ENCODE assay signal across 8 cellular contexts in the genomic region with DNA sequence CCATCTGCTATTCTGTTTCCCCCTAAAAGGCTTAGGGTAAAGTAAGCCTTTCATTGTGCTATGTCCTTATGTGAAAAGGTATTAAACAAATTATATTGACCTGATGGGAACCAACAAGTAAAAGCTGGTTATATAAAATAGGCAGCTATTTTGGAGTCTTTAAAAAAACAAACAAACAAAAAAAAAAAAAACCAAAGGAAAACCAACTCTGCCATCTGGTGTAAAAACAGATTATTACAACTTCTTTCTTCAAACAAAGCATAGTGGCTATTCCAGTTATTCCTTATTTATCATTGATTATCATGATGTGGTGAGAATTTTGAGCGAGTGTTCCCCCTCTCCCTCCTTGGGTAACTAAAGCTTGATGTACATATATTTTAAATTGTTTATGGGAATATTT.
A peak's percentile ranks its signal among the peaks of the same experiment; 100 is the strongest.
DNase-seq lines count a peak whose midpoint lies in the region; ATAC-seq and TF ChIP-seq lines count a peak whose summit lies in the region.

No MANE protein-coding gene starts in this region.

- H2BK5ac ChIP-seq in H9 (ENCODE audit: insufficient read length, low read length): no peak overlapping the region

- no peak overlapping the region for H3K4me3 Mint-ChIP-seq in H9
- H3K4me3 Mint-ChIP-seq in activated naive CD8-positive, alpha-beta T cell treated with anti-CD3 and anti-CD28 coated beads for 36 hours: no peak overlapping the region

- H2BK12ac ChIP-seq in H9 (ENCODE audit: insufficient read length, low read depth, low read length): no peak overlapping the region

- H3K4me1 ChIP-seq in H9 (ENCODE audit: insufficient read depth, low read length) (no peaks in the 10 kb centered on the region), lower lobe of right lung (peaks cover 6% of the 10 kb centered on the region)

- H3K23ac ChIP-seq in H9 (ENCODE audit: insufficient read length, low read depth, low read length): no peak overlapping the region

- TF ChIP-seq CTCF in BJ (IDR thresholded peaks at IDR 0.05; ENCODE audit: insufficient read depth, low read depth, low read length) (peak; percentile 32), H9 (conservative IDR thresholded peaks at IDR 0.05) (peak; percentile 77), lower lobe of right lung (IDR thresholded peaks at IDR 0.05) (peak; percentile 45)

- no peaks in the 10 kb centered on the region for H3K9me3 ChIP-seq in H9 (ENCODE audit: control insufficient read depth, low read depth, low read length)
- no peaks in the 10 kb centered on the region for H3K9me3 ChIP-seq in lower lobe of right lung

- intact Hi-C loops in lower lobe of right lung (cut with DNase I): no loop called here

- no peaks in the 10 kb centered on the region for H3K36me3 Mint-ChIP-seq in H9 (ENCODE audit: insufficient read depth in 1 of 3, low read depth in 3 of 3)
- H3K36me3 Mint-ChIP-seq in activated naive CD8-positive, alpha-beta T cell treated with anti-CD3 and anti-CD28 coated beads for 36 hours: no peaks in the 10 kb centered on the region

- no peak overlapping the region for H3K4ac ChIP-seq in H9 (ENCODE audit: low read depth, low read length)

- H3K27ac Mint-ChIP-seq in H9: no peak overlapping the region
- no peak overlapping the region for H3K27ac Mint-ChIP-seq in activated naive CD8-positive, alpha-beta T cell treated with anti-CD3 and anti-CD28 coated beads for 36 hours

- H3K56ac ChIP-seq in H9 (ENCODE audit: insufficient read length, low read depth, low read length): no peak overlapping the region

- H2AFZ ChIP-seq in H9 (ENCODE audit: low read length): no peak overlapping the region

- H3T11ph ChIP-seq in H9 (ENCODE audit: low read length): no peak overlapping the region

- H4K20me1 ChIP-seq in H9 (ENCODE audit: control insufficient read depth, insufficient read depth, insufficient read length): no peaks in the 10 kb centered on the region

- H2BK15ac ChIP-seq in H9 (ENCODE audit: low read depth, low read length): no peak overlapping the region

- DNase-seq in BJ (ENCODE audit: low read depth): no peak
- no peak for DNase-seq in H9
- DNase-seq in astrocyte of the hippocampus (ENCODE audit: low read depth, low spot score): peak; percentile 42
- DNase-seq in lower lobe of right lung: no peak
- no peak for DNase-seq in NCI-H748 treated with DMSO at 0.1 percent for 48 hours (lab: John Stamatoyannopoulos, UW)
- no peak for DNase-seq in activated naive CD8-positive, alpha-beta T cell treated with anti-CD3 and anti-CD28 coated beads for 36 hours
- no peak for DNase-seq in activated CD8-positive, alpha-beta memory T cell treated with anti-CD3 and anti-CD28 coated beads, Interleukin-2, amount 50 U/mL, for 4 hours
- no peak for DNase-seq in GF-D8 (lab: John Stamatoyannopoulos, UW)

- no peaks in the 10 kb centered on the region for H3K79me1 ChIP-seq in H9 (ENCODE audit: insufficient read depth, low read depth, low read length, poor library complexity, severe bottlenecking)

- H2AK5ac ChIP-seq in H9 (ENCODE audit: insufficient read length, low read length): no peak overlapping the region

- no peak overlapping the region for H4K8ac ChIP-seq in H9 (replicated peaks; ENCODE audit: insufficient read length, low read depth, low read length)

- no peak overlapping the region for H3K4me3 ChIP-seq in BJ (ENCODE audit: low read depth, low read length)
- no peak overlapping the region for H3K4me3 ChIP-seq in lower lobe of right lung

- H2BK20ac ChIP-seq in H9 (ENCODE audit: low read depth, low read length, poor library complexity, severe bottlenecking): no peak overlapping the region

- no peak overlapping the region for H3K9ac ChIP-seq in H9 (ENCODE audit: extremely low read depth, insufficient read length, low read length)

- H3K27me3 Mint-ChIP-seq in H9 (ENCODE audit: low read depth): peaks cover 2% of the 10 kb centered on the region; the same call in 1 of the 2 replicates
- H3K27me3 Mint-ChIP-seq in activated naive CD8-positive, alpha-beta T cell treated with anti-CD3 and anti-CD28 coated beads for 36 hours: no peaks in the 10 kb centered on the region

- H3K27ac ChIP-seq in H9 (ENCODE audit: insufficient read length, low read depth, low read length) (no peak overlapping the region), lower lobe of right lung (no peak overlapping the region)

- no peaks in the 10 kb centered on the region; the same call in 1 of the 2 replicates for H3K27me3 ChIP-seq in BJ (ENCODE audit: control insufficient read depth, insufficient read depth, low read length)
- no peaks in the 10 kb centered on the region; the same call in 1 of the 2 replicates for H3K27me3 ChIP-seq in H9 (ENCODE audit: insufficient read depth, low read length)
- no peaks in the 10 kb centered on the region for H3K27me3 ChIP-seq in lower lobe of right lung (ENCODE audit: low read depth)

- H3K79me2 ChIP-seq in H9 (ENCODE audit: insufficient read depth, low read length): no peaks in the 10 kb centered on the region

- H3K4me1 Mint-ChIP-seq in H9: no peaks in the 10 kb centered on the region
- H3K4me1 Mint-ChIP-seq in activated naive CD8-positive, alpha-beta T cell treated with anti-CD3 and anti-CD28 coated beads for 36 hours: no peaks in the 10 kb centered on the region

- H3K23me2 ChIP-seq in H9 (ENCODE audit: insufficient read length, low read depth, low read length, poor library complexity, severe bottlenecking): no peaks in the 10 kb centered on the region

- H4K5ac ChIP-seq in H9 (ENCODE audit: insufficient read length, low read depth, low read length): no peak overlapping the region

- no peak overlapping the region for H3K18ac ChIP-seq in H9 (ENCODE audit: insufficient read length, low read depth, low read length)

- no peaks in the 10 kb centered on the region; a peak in 1 of 5 replicates for H3K9me3 Mint-ChIP-seq in H9
- no peaks in the 10 kb centered on the region for H3K9me3 Mint-ChIP-seq in activated naive CD8-positive, alpha-beta T cell treated with anti-CD3 and anti-CD28 coated beads for 36 hours

- ATAC-seq in lower lobe of right lung: no peak

- CTCF ChIA-PET in BJ (lab: Yijun Ruan, JAX): interaction anchor here (0.6 to 3.8 kb wide), 28 partner anchors 9 to 191 kb away, joined by 3 to 33 read pairs (median 4); partner anchors contain the start of gene FHL2

- WGBS in H9 (ENCODE audit: extremely low coverage, insufficient read length, low lambda C conversion rate): no CpG with 5 or more reads among the region's 1 CpG

- no peak overlapping the region for H3K4me2 ChIP-seq in H9 (ENCODE audit: insufficient read depth, insufficient read length, low read length)

- H3K14ac ChIP-seq in H9 (ENCODE audit: insufficient read depth, low read length): no peak overlapping the region

- POLR2A ChIA-PET in BJ (lab: Charles Lee): interaction anchor here (0.6 kb wide), 1 partner anchor 140 kb away, joined by 3 read pairs; no protein-coding TSS in a partner anchor

- no peaks in the 10 kb centered on the region for H3K36me3 ChIP-seq in BJ (ENCODE audit: control insufficient read depth, insufficient read depth, low read length)
- no peaks in the 10 kb centered on the region for H3K36me3 ChIP-seq in lower lobe of right lung

- H2BK120ac ChIP-seq in H9 (ENCODE audit: low read depth, low read length, poor library complexity, severe bottlenecking): no peak overlapping the region

- H4K91ac ChIP-seq in H9 (ENCODE audit: insufficient read length, low read depth, low read length): no peak overlapping the region
